ENCODE assay signal across 8 cellular contexts in genomic region chr17:4230142-4230541, GRCh38. TPM values are rescaled to one million over a fixed set of nuclear protein-coding genes. Genes with fewer than 3 reads are reported as not detected.
DNase-seq lines count a peak whose midpoint lies in the region; ATAC-seq and TF ChIP-seq lines count a peak whose summit lies in the region.

No MANE protein-coding gene starts in this region.

- H3K9me3 Mint-ChIP-seq in naive thymus-derived CD8-positive, alpha-beta T cell = no peaks in the 10 kb centered on the region

- TF ChIP-seq CTCF in AG09309 (IDR thresholded peaks at IDR 0.05; ENCODE audit: control insufficient read depth, insufficient read depth, low read depth, low read length, missing control alignments) (no peak), Peyer's patch (IDR thresholded peaks at IDR 0.05) (no peak)

- peak overlapping the region in 1 of 10 donors; percentile 28 for H3K27ac Mint-ChIP-seq in naive thymus-derived CD8-positive, alpha-beta T cell

- peaks cover 4 to 31% (median 18%) of the 10 kb centered on the region in 4 donors for H3K4me1 Mint-ChIP-seq in naive thymus-derived CD8-positive, alpha-beta T cell

- no peak for TF ChIP-seq POLR2A in Peyer's patch (IDR thresholded peaks at IDR 0.05)

- no peaks in the 10 kb centered on the region for H3K9me3 ChIP-seq in Peyer's patch

- peak overlapping the region; percentile 38 to 84 (median 50) for H3K27ac ChIP-seq in Peyer's patch

- no peaks in the 10 kb centered on the region for H3K27me3 Mint-ChIP-seq in naive thymus-derived CD8-positive, alpha-beta T cell

- ATAC-seq in HG02870 (IDR thresholded peaks at IDR 0.05; ENCODE audit: unreplicated experiment) (no peak), HG02623 (IDR thresholded peaks at IDR 0.05; ENCODE audit: unreplicated experiment) (no peak)
- ATAC-seq in naive thymus-derived CD8-positive, alpha-beta T cell = no peak

- H3K36me3 Mint-ChIP-seq in naive thymus-derived CD8-positive, alpha-beta T cell = peaks cover 0 to 69% (median 7%) of the 10 kb centered on the region in 3 donors

- peak; percentile 95 for DNase-seq in AG09309 (ENCODE audit: low read depth)
- DNase-seq in Peyer's patch = peak in 1 of 3 donors; percentile 49
- DNase-seq in fibroblast of gingiva (ENCODE audit: low read depth) = peak; percentile 97
- DNase-seq in occipital lobe (lab: John Stamatoyannopoulos, UW) = peak; percentile 41
- no peak for DNase-seq in KG1 (lab: John Stamatoyannopoulos, UW)
- DNase-seq in naive thymus-derived CD8-positive, alpha-beta T cell = no peak

- no peak overlapping the region for H3K4me3 Mint-ChIP-seq in naive thymus-derived CD8-positive, alpha-beta T cell

- H3K4me3 ChIP-seq in AG09309 (ENCODE audit: control insufficient read depth, low read depth, low read length) = no peak overlapping the region
- no peak overlapping the region for H3K4me3 ChIP-seq in Peyer's patch

- H3K27me3 ChIP-seq in Peyer's patch = no peaks in the 10 kb centered on the region

- H3K4me1 ChIP-seq in Peyer's patch = peaks cover 0 to 14% (median 0%) of the 10 kb centered on the region in 4 donors

- peaks cover 0 to 21% (median 0%) of the 10 kb centered on the region in 3 donors for H3K36me3 ChIP-seq in Peyer's patch

- POLR2A ChIA-PET in naive thymus-derived CD8-positive, alpha-beta T cell (lab: Charles Lee) = no interaction called here

RNA-seq across cellular contexts. Expression of gene ANKFY1, which starts 33.6 kb away (rescaled TPM):
- total RNA-seq in Peyer's patch = 10 to 100 TPM; 40.8 to 57.1 (median 48.5) TPM
- total RNA-seq in occipital lobe = 36.5 TPM
- 10 to 100 TPM; 65.0 to 68.9 TPM for total RNA-seq in naive thymus-derived CD8-positive, alpha-beta T cell
- 10 to 100 TPM in 1 of 3 donors, 1 to 10 TPM in 2; 9.9 to 13.7 (median 10.0) TPM for polyA plus RNA-seq in naive thymus-derived CD8-positive, alpha-beta T cell

Comparison
In these comparisons a context has a peak if more than half of its experiments do, and no peak if none do; other contexts are left out.
1. DNase-seq: peak in AG09309 (single experiment), fibroblast of gingiva (single experiment) and occipital lobe (single experiment); none in KG1 (single experiment) and naive thymus-derived CD8-positive, alpha-beta T cell (0 of 10).